2 cellular contexts compared by ENCODE assay signal in genomic region chr16:20107086-20107485, GRCh38.
A peak's percentile ranks its signal among the peaks of the same experiment; 100 is the strongest.
TF ChIP-seq lines count a peak whose summit lies in the region.

No MANE protein-coding gene starts in this region.

TF ChIP-seq in HepG2, 621 proteins besides CTCF, POLR2A, EP300 and RAD21:
- TF ChIP-seq HMGXB4 (CRISPR knock-in tag; IDR thresholded peaks at IDR 0.05; ENCODE audit: borderline replicate concordance in 1 of 2, low read depth in 1 of 2) = no peak
- no peak for TF ChIP-seq KAT2B (IDR thresholded peaks at IDR 0.05; ENCODE audit: borderline replicate concordance, low read depth, low read length)
- 0 out of 2 replicates have a peak, but pooled peaks have one; percentile 12 for TF ChIP-seq NFYB (CRISPR knock-in tag; IDR thresholded peaks at IDR 0.05)
- TF ChIP-seq TOPORS (CRISPR knock-in tag; IDR thresholded peaks at IDR 0.05) = no peak
- TF ChIP-seq ZNF878 (CRISPR knock-in tag; IDR thresholded peaks at IDR 0.05) = no peak

TF ChIP-seq in K562, 482 proteins besides CTCF, POLR2A, EP300 and RAD21:
- TF ChIP-seq MTF1 (CRISPR knock-in tag; IDR thresholded peaks at IDR 0.05; ENCODE audit: borderline replicate concordance) = no peak
- peak; percentile 38 for TF ChIP-seq USF2 (CRISPR knock-in tag; IDR thresholded peaks at IDR 0.05)
- no peak for TF ChIP-seq HLTF (IDR thresholded peaks at IDR 0.05)
- no peak for TF ChIP-seq ELK3 (CRISPR knock-in tag; IDR thresholded peaks at IDR 0.05)
- no peak for TF ChIP-seq ZNF175 (CRISPR knock-in tag; IDR thresholded peaks at IDR 0.05; ENCODE audit: low read depth)
- no peak for TF ChIP-seq U2AF2 (optimal IDR thresholded peaks at IDR 0.05; ENCODE audit: low read depth, low read length)
- TF ChIP-seq MED1 (CRISPR knock-in tag; IDR thresholded peaks at IDR 0.05; ENCODE audit: borderline replicate concordance) = no peak
- peak; percentile 67 for TF ChIP-seq NFYB (IDR thresholded peaks at IDR 0.05; ENCODE audit: extremely low read depth, insufficient read length)
- no peak for TF ChIP-seq DLX4 (CRISPR knock-in tag; IDR thresholded peaks at IDR 0.05)
- TF ChIP-seq GATA2 (CRISPR knock-in tag; IDR thresholded peaks at IDR 0.05) = no peak
- no peak for TF ChIP-seq SRSF7 (optimal IDR thresholded peaks at IDR 0.05; ENCODE audit: low read depth, low read length)
- no peak for TF ChIP-seq TCF7L2 (IDR thresholded peaks at IDR 0.05; ENCODE audit: low read depth, low read length)
- no peak for TF ChIP-seq NCOA6 (IDR thresholded peaks at IDR 0.05)
- TF ChIP-seq POLR3A (IDR thresholded peaks at IDR 0.05; ENCODE audit: borderline replicate concordance, extremely low read depth, insufficient read depth, insufficient read length) = no peak
- TF ChIP-seq CCNT2 (IDR thresholded peaks at IDR 0.05; ENCODE audit: borderline replicate concordance, extremely low read depth, insufficient read length, low read depth, low read length) = no peak
